In genomic region chr5:135031813-135032612, GRCh38 we compare ENCODE assay signal across 10 cellular contexts. TPM values are rescaled to one million over a fixed set of nuclear protein-coding genes. Genes with fewer than 3 reads are reported as not detected.
A peak's percentile ranks its signal among the peaks of the same experiment; 100 is the strongest.
DNase-seq lines count a peak whose midpoint lies in the region; ATAC-seq and TF ChIP-seq lines count a peak whose summit lies in the region.
"Had no signal": no experiment of that assay in that cellular context is flagged by ENCODE, and none has a peak within 500 bp of the region (broad histone marks: within the 10 kb centered on the region; RNA-seq: fewer than 3 reads in every experiment).

No MANE protein-coding gene starts in this region.

- H3K9ac ChIP-seq in adipocyte (ENCODE audit: low read length): no peak overlapping the region

- H3K9me3 Mint-ChIP-seq in memory B cell: peaks cover 7% of the 10 kb centered on the region

- H3K27me3 Mint-ChIP-seq in memory B cell: peaks cover 41% of the 10 kb centered on the region

- POLR2A ChIA-PET in AG04450 (lab: Yijun Ruan, JAX): interaction anchor here (0.5 to 2.9 kb wide), 5 partner anchors 16 to 214 kb away, joined by 3 to 27 read pairs (median 3); no protein-coding TSS in a partner anchor

- CTCF ChIA-PET in AG04450 (lab: Charles Lee): interaction anchor here (0.6 to 1.0 kb wide), 3 partner anchors 233 to 341 kb away, joined by 3 read pairs; no protein-coding TSS in a partner anchor

- H3K4me3 ChIP-seq in AG04450 (ENCODE audit: low read depth, low read length) (peak overlapping the region; percentile 89), HFF-Myc (replicated peaks; ENCODE audit: low read depth, low read length) (peak overlapping the region; percentile 95), adipocyte (ENCODE audit: low read length) (no peak overlapping the region)

- H3K36me3 Mint-ChIP-seq in memory B cell: peaks cover 7% of the 10 kb centered on the region

- DNase-seq in AG04450 (ENCODE audit: low read depth, low spot score) (no peak), HFF-Myc (ENCODE audit: extremely low read depth, low read depth) (no peak), adipocyte (ENCODE audit: low read depth) (peak; percentile 59), memory B cell (ENCODE audit: low spot score in 2 of 2) (no peak), NCI-H128 (lab: John Stamatoyannopoulos, UW; ENCODE audit: unreplicated experiment) (no peak), NCI-H226 (no peak), G401 (ENCODE audit: low spot score) (no peak)

- no peak for ATAC-seq in memory B cell (ENCODE audit: low read depth)
- no peak for ATAC-seq in HG02973 (IDR thresholded peaks at IDR 0.05; ENCODE audit: unreplicated experiment)

- H3K4me1 Mint-ChIP-seq in memory B cell: peaks cover 32% of the 10 kb centered on the region

- H3K27ac Mint-ChIP-seq in memory B cell: no peak overlapping the region

- H3K36me3 ChIP-seq in adipocyte (ENCODE audit: control insufficient read depth, insufficient read depth, low read length, severe bottlenecking): no peaks in the 10 kb centered on the region
- H3K36me3 ChIP-seq: neutrophil had no signal

- in situ Hi-C loops in G401 (cut with HindIII; ENCODE audit: low sequenced_read_pairs): no loop called here

- TF ChIP-seq CTCF in AG04450 (IDR thresholded peaks at IDR 0.05; ENCODE audit: low read depth, low read length) (no peak), HFF-Myc (IDR thresholded peaks at IDR 0.05; ENCODE audit: low read depth, low read length, missing control alignments) (no peak)

- peak overlapping the region; percentile 68 for H3K27ac ChIP-seq in AG04450 (ENCODE audit: low read depth, low read length)
- H3K27ac ChIP-seq: neutrophil had no signal

- H3K9me3 ChIP-seq in AG04450 (ENCODE audit: control insufficient read depth, insufficient read depth, low read length): peaks cover 27% of the 10 kb centered on the region
- H3K9me3 ChIP-seq in adipocyte (ENCODE audit: control insufficient read depth, low read length): peaks cover 4% of the 10 kb centered on the region
- H3K9me3 ChIP-seq: neutrophil had no signal

- peak overlapping the region; percentile 39 for H3K4me3 Mint-ChIP-seq in memory B cell

- peaks cover 12% of the 10 kb centered on the region for H3K27me3 ChIP-seq in AG04450 (ENCODE audit: control insufficient read depth, insufficient read depth, low read length)
- peaks cover 68% of the 10 kb centered on the region for H3K27me3 ChIP-seq in adipocyte (replicated peaks; ENCODE audit: control insufficient read depth, insufficient read depth, low read length)

- H3K4me1 ChIP-seq in adipocyte (ENCODE audit: control insufficient read depth, insufficient read depth, low read length): no peaks in the 10 kb centered on the region

RNA-seq across cellular contexts. Expression of gene PITX1, which starts 2.0 kb away (rescaled TPM):
- polyA plus RNA-seq in AG04450 (2011; rRNA removed): 72.1 and 102 TPM in 2 replicates
- 21.7 and 24.2 TPM in 2 replicates for polyA minus RNA-seq in AG04450 (2011; rRNA and poly(A)+ RNA removed)
- 60.2 and 66.1 TPM in 2 replicates for total RNA-seq in G401 (2014; rRNA removed; shearing (Covaris generic))
- total RNA-seq: dermis microvascular lymphatic vessel endothelial cell had no signal
